In the genomic region with DNA sequence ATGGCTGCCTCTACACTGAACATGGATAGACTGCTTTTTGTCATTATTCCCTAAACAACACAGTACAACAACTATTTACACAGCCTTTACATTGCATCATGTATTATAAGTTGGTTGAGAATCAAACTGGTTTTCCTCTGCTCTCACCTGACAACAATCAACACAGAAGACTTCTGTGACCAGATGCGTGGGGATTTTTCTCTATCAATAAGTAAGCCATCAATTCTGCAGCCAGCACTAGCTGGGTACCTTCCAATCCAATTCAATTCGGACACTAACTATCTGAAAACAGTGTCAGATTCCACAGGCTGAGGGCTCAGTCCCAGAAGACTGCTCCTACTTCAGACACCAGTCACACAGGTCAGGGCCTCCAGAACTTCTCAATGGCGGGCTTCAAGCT, we compare ENCODE assay signal across 14 cellular contexts.
"Had no signal": no experiment of that assay in that cellular context is flagged by ENCODE, and none has a peak within 500 bp of the region (broad histone marks: within the 10 kb centered on the region; RNA-seq: fewer than 3 reads in every experiment).

No MANE protein-coding gene starts in this region.

- H3K27ac ChIP-seq: cardiac muscle cell, epithelial cell of prostate, gastrocnemius medialis, heart left ventricle, thyroid gland, vagina had no signal

- H3K9me3 Mint-ChIP-seq: naive B cell; stimulated activated memory B cell treated with anti-CD40 and anti-IgM and Interleukin-4, amounts not matched to agents 10 μg/mL and 1 μg/mL and 100 μg/mL, for 72 hours had no signal

- H3K4me3 Mint-ChIP-seq: naive B cell; stimulated activated memory B cell treated with anti-CD40 and anti-IgM and Interleukin-4, amounts not matched to agents 10 μg/mL and 1 μg/mL and 100 μg/mL, for 72 hours had no signal

- H3K27ac Mint-ChIP-seq: stimulated activated memory B cell treated with anti-CD40 and anti-IgM and Interleukin-4, amounts not matched to agents 10 μg/mL and 1 μg/mL and 100 μg/mL, for 72 hours had no signal

- ATAC-seq: gastrocnemius medialis; heart left ventricle; left cardiac atrium; stimulated activated memory B cell treated with anti-CD40 and anti-IgM and Interleukin-4, amounts not matched to agents 10 μg/mL and 1 μg/mL and 100 μg/mL, for 72 hours had no signal

- H3K36me3 ChIP-seq: cardiac muscle cell, gastrocnemius medialis, heart left ventricle, pancreas, thyroid gland, vagina had no signal

- H3K4me3 ChIP-seq: cardiac muscle cell, gastrocnemius medialis, heart left ventricle, pancreas, thyroid gland, vagina had no signal

- H3K9me3 ChIP-seq: gastrocnemius medialis, heart left ventricle, pancreas, thyroid gland, vagina had no signal

- DNase-seq: activated naive CD4-positive, alpha-beta T cell treated with Interleukin-2 at 50 U/mL for 16 hours; activated T-cell treated with anti-CD3 and anti-CD28 coated beads for 4 hours; gastrocnemius medialis; heart left ventricle; left cardiac atrium; mammary epithelial cell; naive B cell; pancreas; T-helper 9 cell; thyroid gland had no signal

- H3K36me3 Mint-ChIP-seq: naive B cell; stimulated activated memory B cell treated with anti-CD40 and anti-IgM and Interleukin-4, amounts not matched to agents 10 μg/mL and 1 μg/mL and 100 μg/mL, for 72 hours had no signal

- FAIRE-seq: pancreas had no signal

- H3K27me3 ChIP-seq: gastrocnemius medialis, pancreas, thyroid gland, vagina had no signal
